In the genomic region with DNA sequence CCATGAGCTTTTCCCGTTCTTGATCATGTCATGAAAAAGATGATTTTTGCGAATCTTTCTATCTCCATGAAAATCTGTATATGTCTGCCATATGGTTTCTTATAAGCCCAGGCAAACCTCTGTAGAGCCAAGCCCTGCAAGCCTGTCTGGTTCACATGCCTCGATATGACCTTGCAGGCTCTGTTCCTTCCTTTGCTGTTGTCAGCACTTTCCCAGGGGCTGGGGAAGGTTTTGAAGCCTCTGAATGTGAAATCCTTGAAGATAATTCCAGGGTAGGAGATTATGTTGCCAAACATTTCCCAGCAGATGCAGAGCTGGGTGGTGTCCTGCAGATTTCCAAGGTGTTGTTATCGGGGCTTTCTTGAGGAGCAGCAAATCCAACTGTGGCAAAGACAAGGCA, we compare ENCODE assay signal across 19 cellular contexts.
DNase-seq lines count a peak whose midpoint lies in the region; TF ChIP-seq lines count a peak whose summit lies in the region.
"Had no signal": no experiment of that assay in that cellular context is flagged by ENCODE, and none has a peak within 500 bp of the region (broad histone marks: within the 10 kb centered on the region; RNA-seq: fewer than 3 reads in every experiment).

No MANE protein-coding gene starts in this region.

- no peaks in the 10 kb centered on the region for H3K36me3 Mint-ChIP-seq in progenitor cell of endocrine pancreas (ENCODE audit: insufficient read depth)
- H3K36me3 Mint-ChIP-seq: CD14-positive monocyte had no signal

- DNase-seq in ELF-1 (ENCODE audit: low read depth, low spot score) (peak; percentile 55), ascending aorta (ENCODE audit: low spot score in 2 of 2) (no peak), progenitor cell of endocrine pancreas (ENCODE audit: low spot score, unreplicated experiment) (no peak), transverse colon (no peak), GM19240 (ENCODE audit: insufficient read length, low spot score) (no peak), G401 (ENCODE audit: low spot score) (no peak)
- DNase-seq: NCI-H1105; NCI-H146; NCI-H2029; NCI-H2227 treated with DMSO at 0.1 percent for 48 hours; NCI-H510A; NCI-H774; NK-92 treated with Interleukin-12 subunit alpha and Interleukin-12 subunit beta, amount 100 ng/mL, for 24 hours; SHP77 treated with DMSO at 0.1 percent for 48 hours; SK-N-SH had no signal

- peaks cover 14% of the 10 kb centered on the region for H3K27me3 Mint-ChIP-seq in progenitor cell of endocrine pancreas

- no peak overlapping the region for H3K4me3 ChIP-seq in ascending aorta
- no peak overlapping the region for H3K4me3 ChIP-seq in mesodermal cell (ENCODE audit: extremely low read depth, insufficient read depth, low read length, poor library complexity, severe bottlenecking)
- no peak overlapping the region for H3K4me3 ChIP-seq in transverse colon

- intact Hi-C loops in ascending aorta (cut with DNase I): loop anchor here (5.0 kb wide), 1 partner anchor 1134 kb away; a partner anchor contains a TSS
- intact Hi-C loops in transverse colon (cut with DNase I; ENCODE audit: low total_unique reads): no loop called here

- H3K27ac ChIP-seq in ascending aorta (peak overlapping the region; percentile 98 to 99), mesodermal cell (ENCODE audit: low read depth, low read length, severe bottlenecking) (peak overlapping the region; percentile 65), transverse colon (no peak overlapping the region)
- H3K27ac ChIP-seq: KMS-11, RWPE1 had no signal

- no peak for TF ChIP-seq CTCF in ascending aorta (IDR thresholded peaks at IDR 0.05)
- TF ChIP-seq CTCF in progenitor cell of endocrine pancreas (IDR thresholded peaks at IDR 0.05; ENCODE audit: unreplicated experiment): no peak
- no peak for TF ChIP-seq CTCF in transverse colon (IDR thresholded peaks at IDR 0.05)

- no peak for TF ChIP-seq EP300 in transverse colon (IDR thresholded peaks at IDR 0.05; ENCODE audit: low read depth)

- H3K27me3 ChIP-seq in ascending aorta (no peaks in the 10 kb centered on the region), transverse colon (no peaks in the 10 kb centered on the region)

- H3K36me3 ChIP-seq in ascending aorta (no peaks in the 10 kb centered on the region), mesodermal cell (ENCODE audit: control insufficient read depth, insufficient read depth, low read length) (no peaks in the 10 kb centered on the region), transverse colon (no peaks in the 10 kb centered on the region)

- H3K4me1 ChIP-seq in ascending aorta: peaks cover 12 to 48% of the 10 kb centered on the region in 2 donors
- peaks cover 29% of the 10 kb centered on the region for H3K4me1 ChIP-seq in mesodermal cell (ENCODE audit: control insufficient read depth, insufficient read depth, low read length, poor library complexity, severe bottlenecking)
- peaks cover 0 to 3% (median 0%) of the 10 kb centered on the region in 4 donors for H3K4me1 ChIP-seq in transverse colon

- in situ Hi-C loops in transverse colon (cut with MboI; ENCODE audit: low pct_ligation_motif_present in 1 of 4, low pct_unique_long_range_greater_than_20kb in 1 of 4, low sequenced_read_pairs in 3 of 4): no loop called here
- in situ Hi-C loops in G401 (cut with HindIII; ENCODE audit: low sequenced_read_pairs): no loop called here

- no peaks in the 10 kb centered on the region for H3K4me1 Mint-ChIP-seq in progenitor cell of endocrine pancreas (ENCODE audit: low read depth)
- H3K4me1 Mint-ChIP-seq: CD14-positive monocyte had no signal

- no peaks in the 10 kb centered on the region for H3K9me3 Mint-ChIP-seq in progenitor cell of endocrine pancreas (ENCODE audit: low read depth)
- H3K9me3 Mint-ChIP-seq: CD14-positive monocyte had no signal

- no peaks in the 10 kb centered on the region for H3K9me3 ChIP-seq in ascending aorta
- H3K9me3 ChIP-seq in mesodermal cell (ENCODE audit: control insufficient read depth, low read length): no peaks in the 10 kb centered on the region
- H3K9me3 ChIP-seq in transverse colon: no peaks in the 10 kb centered on the region
- H3K9me3 ChIP-seq: SK-N-SH had no signal

- no peak for TF ChIP-seq POLR2A in transverse colon (IDR thresholded peaks at IDR 0.05)

- WGBS in mesodermal cell (ENCODE audit: insufficient coverage in 2 of 2), 2 experiments: 90 to 93% methylated on average over 3 to 4 of the region's 4 CpGs
- WGBS in transverse colon (ENCODE audit: low coverage in 1 of 2), 2 donors: 85 to 87% methylated on average over 3 to 4 of the region's 4 CpGs

- no peak overlapping the region for H3K4me3 Mint-ChIP-seq in progenitor cell of endocrine pancreas (ENCODE audit: low read depth)
- H3K4me3 Mint-ChIP-seq: CD14-positive monocyte had no signal

- peak overlapping the region; percentile 11 for H3K27ac Mint-ChIP-seq in progenitor cell of endocrine pancreas

Comparison
In these comparisons a context has a peak if more than half of its experiments do, and no peak if none do; other contexts are left out.
1. H3K27ac ChIP-seq: peak in ascending aorta (2 of 2) and mesodermal cell (single experiment); none in transverse colon (0 of 4).